1 cellular context compared by ENCODE assay signal in genomic region chr3:72336821-72337479, GRCh38.
A peak's percentile ranks its signal among the peaks of the same experiment; 100 is the strongest.
TF ChIP-seq lines count a peak whose summit lies in the region.

No MANE protein-coding gene starts in this region.

TF ChIP-seq in K562, 482 proteins besides CTCF, POLR2A, EP300 and RAD21 (continued from another document):
- TF ChIP-seq ZNF280A (IDR thresholded peaks at IDR 0.05; ENCODE audit: low read depth, partially characterized antibody) (no peak), RBFOX2 (IDR thresholded peaks at IDR 0.05; ENCODE audit: low read depth, low read length) (peak; percentile 48), HMBOX1 (IDR thresholded peaks at IDR 0.05) (no peak), ZBTB2 (IDR thresholded peaks at IDR 0.05) (peak; percentile 73), ZNF592 (IDR thresholded peaks at IDR 0.05) (peak; percentile 77), BCOR (IDR thresholded peaks at IDR 0.05) (peak; percentile 64; the same call in 1 of the 2 replicates), MGA (IDR thresholded peaks at IDR 0.05) (peak; percentile 87), HLTF (IDR thresholded peaks at IDR 0.05) (peak; percentile 86)
